In genomic region chr7:106283831-106284515, GRCh38 we compare ENCODE assay signal across 8 cellular contexts. TPM values are rescaled to one million over a fixed set of nuclear protein-coding genes. Genes with fewer than 3 reads are reported as not detected.
DNase-seq lines count a peak whose midpoint lies in the region; ATAC-seq and TF ChIP-seq lines count a peak whose summit lies in the region.

No MANE protein-coding gene starts in this region.

- peaks cover 52% of the 10 kb centered on the region for H3K79me2 ChIP-seq in PC-3 (ENCODE audit: low read length)

- in situ Hi-C loops in ACHN (cut with HindIII; ENCODE audit: low pct_ligation_motif_present, low pct_unique_long_range_greater_than_20kb, low sequenced_read_pairs) = no loop called here

- H3K9me2 ChIP-seq in PC-3 (replicated peaks; ENCODE audit: low read length) = no peaks in the 10 kb centered on the region

- 0% methylated on average over 5 of the region's 43 CpGs for WGBS in gastroesophageal sphincter (ENCODE audit: low coverage in 1 of 2), 2 donors
- WGBS in thymus = under 1% methylated on average over 43 of the region's 43 CpGs

- CTCF ChIA-PET in PC-3 (lab: Charles Lee) = interaction anchor here (0.7 to 2.5 kb wide), 5 partner anchors 68 to 199 kb away, joined by 3 to 16 read pairs (median 5); no protein-coding TSS in a partner anchor

- intact Hi-C loops in PC-3 (cut with micrococcal nuclease) = loop anchor here (2.0 kb wide), 4 partner anchors 105 to 763 kb away; partner anchors contain the start of gene SYPL1

- peak overlapping the region; percentile 78 for H3K4me3 ChIP-seq in PC-3 (ENCODE audit: low read length)
- H3K4me3 ChIP-seq in gastroesophageal sphincter = peak overlapping the region; percentile 69 to 89
- H3K4me3 ChIP-seq in neuron (ENCODE audit: low read length) = peak overlapping the region; percentile 57
- peak overlapping the region; percentile 63 for H3K4me3 ChIP-seq in thymus (ENCODE audit: low read length)

- peak; percentile 16 to 38 for TF ChIP-seq POLR2A in gastroesophageal sphincter (IDR thresholded peaks at IDR 0.05)

- DNase-seq in ACHN (peak; percentile 67), PC-3 (peak; percentile 56)
- peak; percentile 53 for DNase-seq in activated naive CD4-positive, alpha-beta T cell treated with Interleukin-2 at 50 U/mL for 16 hours

- peak overlapping the region; percentile 84 for H3K4me2 ChIP-seq in PC-3 (ENCODE audit: low read length)

- peaks cover 40% of the 10 kb centered on the region for H4K20me1 ChIP-seq in PC-3 (ENCODE audit: low read length)

- H2AFZ ChIP-seq in PC-3 (ENCODE audit: low read length) (peak overlapping the region; percentile 69), neuron (ENCODE audit: low read depth, low read length) (peak overlapping the region; percentile 48)

- no peak for TF ChIP-seq EP300 in gastroesophageal sphincter (IDR thresholded peaks at IDR 0.05)

- TF ChIP-seq CTCF in PC-3 (conservative IDR thresholded peaks at IDR 0.05; ENCODE audit: low read depth, low read length) (no peak), gastroesophageal sphincter (IDR thresholded peaks at IDR 0.05) (no peak)

- H3K27ac ChIP-seq in PC-3 (ENCODE audit: low read length) = peak overlapping the region; percentile 9; the same call in 1 of the 2 replicates
- peak overlapping the region; percentile 91 to 99 (median 98) for H3K27ac ChIP-seq in gastroesophageal sphincter
- peak overlapping the region; percentile 84 for H3K27ac ChIP-seq in thymus (ENCODE audit: low read depth)

- BruUV-seq in PC-3 (replicated peaks; lab: Mats Ljungman, UMichigan) = no TSS peak

- H3K9me3 ChIP-seq in PC-3 (ENCODE audit: low read length) (no peaks in the 10 kb centered on the region), gastroesophageal sphincter (no peaks in the 10 kb centered on the region), neuron (ENCODE audit: low read length) (no peaks in the 10 kb centered on the region), thymus (ENCODE audit: control insufficient read depth) (no peaks in the 10 kb centered on the region)

- H3K27me3 ChIP-seq in PC-3 (ENCODE audit: low read length) (no peaks in the 10 kb centered on the region), gastroesophageal sphincter (no peaks in the 10 kb centered on the region), neuron (ENCODE audit: insufficient read depth, low read length) (no peaks in the 10 kb centered on the region), thymus (ENCODE audit: control insufficient read depth, insufficient read depth) (no peaks in the 10 kb centered on the region)

- POLR2A ChIA-PET in PC-3 (lab: Charles Lee; ENCODE audit: unreplicated experiment) = interaction anchor here (0.5 to 1.3 kb wide), 6 partner anchors 28 to 570 kb away, joined by 3 to 12 read pairs (median 6); no protein-coding TSS in a partner anchor

- ATAC-seq in GM19023 (IDR thresholded peaks at IDR 0.05; ENCODE audit: unreplicated experiment) (peak; percentile 15), HG03571 (IDR thresholded peaks at IDR 0.05; ENCODE audit: unreplicated experiment) (peak; percentile 5), PC-3 (peak; percentile 13), gastroesophageal sphincter (peak; percentile 0)

- no peaks in the 10 kb centered on the region for H3F3A ChIP-seq in PC-3 (ENCODE audit: low read length, unreplicated experiment)

- H3K36me3 ChIP-seq in PC-3 (ENCODE audit: low read depth, low read length) (no peaks in the 10 kb centered on the region), gastroesophageal sphincter (no peaks in the 10 kb centered on the region), neuron (ENCODE audit: insufficient read depth, low read length) (no peaks in the 10 kb centered on the region), thymus (ENCODE audit: control insufficient read depth, insufficient read depth) (no peaks in the 10 kb centered on the region)

- peak overlapping the region; percentile 74 for H3K9ac ChIP-seq in PC-3 (ENCODE audit: low read length)

- H3K4me1 ChIP-seq in PC-3 (ENCODE audit: insufficient read depth, low read length) (peaks cover 39% of the 10 kb centered on the region), gastroesophageal sphincter (peaks cover 5 to 43% (median 6%) of the 10 kb centered on the region in 3 donors), neuron (ENCODE audit: insufficient read depth, low read length) (peaks cover 19% of the 10 kb centered on the region), thymus (ENCODE audit: control insufficient read depth, insufficient read depth, low read length) (peaks cover 5% of the 10 kb centered on the region)

RNA-seq across cellular contexts. Expression of gene NAMPT, which starts 0.8 kb away (rescaled TPM):
- 55.2 and 66.0 TPM in 2 replicates for total RNA-seq in PC-3 (2014; rRNA removed)
- total RNA-seq in gastroesophageal sphincter = 100 to 1,000 TPM in 3 of 4 donors, 10 to 100 TPM in 1; 63.1 to 611 (median 150) TPM
- 79.3 TPM for polyA plus RNA-seq in thymus

Comparison
In these comparisons a context has a peak if more than half of its experiments do, and no peak if none do; other contexts are left out.
1. Peak in every context shown above with its lines: DNase-seq, ATAC-seq, H3K4me3 ChIP-seq and H3K27ac ChIP-seq.
2. H3K27ac ChIP-seq: peak in every context shown above with its lines; median percentile 98 in gastroesophageal sphincter; 84 in thymus; 9 in PC-3.